In the genomic region with DNA sequence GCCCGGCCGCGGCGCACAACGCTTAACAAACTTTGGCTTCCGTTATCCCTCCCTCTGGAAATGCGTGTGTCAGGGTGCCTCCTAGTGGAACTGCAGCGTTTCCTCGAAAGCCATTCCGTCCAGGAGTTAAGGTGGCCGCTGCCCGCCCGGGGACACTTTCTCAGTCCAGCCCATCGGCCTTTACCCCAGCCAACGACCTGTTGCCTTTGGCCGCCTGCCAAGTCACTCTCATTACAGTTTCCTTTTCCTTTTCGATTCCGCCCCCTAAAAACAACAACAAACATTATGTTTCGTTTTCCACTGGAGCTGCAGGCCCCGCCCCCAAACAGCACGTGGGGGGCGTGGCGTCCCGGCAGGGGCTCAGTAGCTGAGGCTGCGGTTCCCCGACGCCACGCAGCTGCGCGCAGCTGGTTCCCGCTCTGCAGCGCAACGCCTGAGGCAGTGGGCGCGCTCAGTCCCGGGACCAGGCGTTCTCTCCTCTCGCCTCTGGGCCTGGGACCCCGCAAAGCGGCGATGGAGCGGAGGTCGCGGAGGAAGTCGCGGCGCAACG, we compare ENCODE assay signal across 1 cellular context.
TF ChIP-seq lines count a peak whose summit lies in the region.

A gene (plus strand): TSS at position 363 of the 550 bp plus-strand sequence. CDS start 151 bp downstream, at position 514.

TF ChIP-seq in HepG2, 621 proteins besides CTCF, POLR2A, EP300 and RAD21 (continued from another document and continues in another):
- TF ChIP-seq, protein P1, sequence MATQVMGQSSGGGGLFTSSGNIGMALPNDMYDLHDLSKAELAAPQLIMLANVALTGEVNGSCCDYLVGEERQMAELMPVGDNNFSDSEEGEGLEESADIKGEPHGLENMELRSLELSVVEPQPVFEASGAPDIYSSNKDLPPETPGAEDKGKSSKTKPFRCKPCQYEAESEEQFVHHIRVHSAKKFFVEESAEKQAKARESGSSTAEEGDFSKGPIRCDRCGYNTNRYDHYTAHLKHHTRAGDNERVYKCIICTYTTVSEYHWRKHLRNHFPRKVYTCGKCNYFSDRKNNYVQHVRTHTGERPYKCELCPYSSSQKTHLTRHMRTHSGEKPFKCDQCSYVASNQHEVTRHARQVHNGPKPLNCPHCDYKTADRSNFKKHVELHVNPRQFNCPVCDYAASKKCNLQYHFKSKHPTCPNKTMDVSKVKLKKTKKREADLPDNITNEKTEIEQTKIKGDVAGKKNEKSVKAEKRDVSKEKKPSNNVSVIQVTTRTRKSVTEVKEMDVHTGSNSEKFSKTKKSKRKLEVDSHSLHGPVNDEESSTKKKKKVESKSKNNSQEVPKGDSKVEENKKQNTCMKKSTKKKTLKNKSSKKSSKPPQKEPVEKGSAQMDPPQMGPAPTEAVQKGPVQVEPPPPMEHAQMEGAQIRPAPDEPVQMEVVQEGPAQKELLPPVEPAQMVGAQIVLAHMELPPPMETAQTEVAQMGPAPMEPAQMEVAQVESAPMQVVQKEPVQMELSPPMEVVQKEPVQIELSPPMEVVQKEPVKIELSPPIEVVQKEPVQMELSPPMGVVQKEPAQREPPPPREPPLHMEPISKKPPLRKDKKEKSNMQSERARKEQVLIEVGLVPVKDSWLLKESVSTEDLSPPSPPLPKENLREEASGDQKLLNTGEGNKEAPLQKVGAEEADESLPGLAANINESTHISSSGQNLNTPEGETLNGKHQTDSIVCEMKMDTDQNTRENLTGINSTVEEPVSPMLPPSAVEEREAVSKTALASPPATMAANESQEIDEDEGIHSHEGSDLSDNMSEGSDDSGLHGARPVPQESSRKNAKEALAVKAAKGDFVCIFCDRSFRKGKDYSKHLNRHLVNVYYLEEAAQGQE (IDR thresholded peaks at IDR 0.05; ENCODE audit: borderline replicate concordance in 1 of 2, low read depth in 1 of 2, low read length in 2 of 2): peak in 1 of 2 experiments; percentile 20; a peak in 1 of 4 replicates
- TF ChIP-seq KDM3A (CRISPR knock-in tag; IDR thresholded peaks at IDR 0.05; ENCODE audit: low read depth): 0 out of 2 replicates have a peak, but pooled peaks have one; percentile 12
- no peak for TF ChIP-seq SOX13 (IDR thresholded peaks at IDR 0.05)
- TF ChIP-seq SOX13 (CRISPR knock-in tag; conservative IDR thresholded peaks at IDR 0.05 in 1 of 2, IDR thresholded peaks at IDR 0.05 in 1 of 2): peak in 1 of 2 experiments; percentile 27; a peak in 1 of 4 replicates
- peak; percentile 49; the same call in 1 of the 2 replicates for TF ChIP-seq ZBTB7B (CRISPR knock-in tag; IDR thresholded peaks at IDR 0.05)
- peak; percentile 75; the same call in 1 of the 2 replicates for TF ChIP-seq PPARG (CRISPR knock-in tag; conservative IDR thresholded peaks at IDR 0.05)
- TF ChIP-seq ZNF749 (CRISPR knock-in tag; IDR thresholded peaks at IDR 0.05; ENCODE audit: borderline replicate concordance): no peak
- TF ChIP-seq ZNF432 (CRISPR knock-in tag; IDR thresholded peaks at IDR 0.05; ENCODE audit: borderline replicate concordance): no peak
- peak; percentile 83; the same call in 1 of the 2 replicates for TF ChIP-seq ZNF572 (CRISPR knock-in tag; IDR thresholded peaks at IDR 0.05)
- TF ChIP-seq, protein P2, sequence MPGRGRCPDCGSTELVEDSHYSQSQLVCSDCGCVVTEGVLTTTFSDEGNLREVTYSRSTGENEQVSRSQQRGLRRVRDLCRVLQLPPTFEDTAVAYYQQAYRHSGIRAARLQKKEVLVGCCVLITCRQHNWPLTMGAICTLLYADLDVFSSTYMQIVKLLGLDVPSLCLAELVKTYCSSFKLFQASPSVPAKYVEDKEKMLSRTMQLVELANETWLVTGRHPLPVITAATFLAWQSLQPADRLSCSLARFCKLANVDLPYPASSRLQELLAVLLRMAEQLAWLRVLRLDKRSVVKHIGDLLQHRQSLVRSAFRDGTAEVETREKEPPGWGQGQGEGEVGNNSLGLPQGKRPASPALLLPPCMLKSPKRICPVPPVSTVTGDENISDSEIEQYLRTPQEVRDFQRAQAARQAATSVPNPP (CRISPR knock-in tag; IDR thresholded peaks at IDR 0.05): peak; percentile 30; the same call in 1 of the 2 replicates
- peak; percentile 66; the same call in 1 of the 2 replicates for TF ChIP-seq ELF3 (CRISPR knock-in tag; IDR thresholded peaks at IDR 0.05)
- TF ChIP-seq BORCS8-MEF2B (CRISPR knock-in tag; IDR thresholded peaks at IDR 0.05): peak; percentile 38; the same call in 1 of the 2 replicates
- no peak for TF ChIP-seq MTA1 (CRISPR knock-in tag; IDR thresholded peaks at IDR 0.05; ENCODE audit: borderline replicate concordance)
- TF ChIP-seq SRY (CRISPR knock-in tag; IDR thresholded peaks at IDR 0.05): no peak
- peak; percentile 53; the same call in 1 of the 2 replicates for TF ChIP-seq MYC (CRISPR knock-in tag; IDR thresholded peaks at IDR 0.05; ENCODE audit: borderline replicate concordance)
- 0 out of 2 replicates have a peak, but pooled peaks have one; percentile 29 for TF ChIP-seq DPF2 (CRISPR knock-in tag; IDR thresholded peaks at IDR 0.05; ENCODE audit: borderline replicate concordance, low read depth)
- no peak for TF ChIP-seq KLF11 (CRISPR knock-in tag; IDR thresholded peaks at IDR 0.05)
- TF ChIP-seq ZNF234 (CRISPR knock-in tag; conservative IDR thresholded peaks at IDR 0.05): peak; percentile 91
- TF ChIP-seq, protein P3, sequence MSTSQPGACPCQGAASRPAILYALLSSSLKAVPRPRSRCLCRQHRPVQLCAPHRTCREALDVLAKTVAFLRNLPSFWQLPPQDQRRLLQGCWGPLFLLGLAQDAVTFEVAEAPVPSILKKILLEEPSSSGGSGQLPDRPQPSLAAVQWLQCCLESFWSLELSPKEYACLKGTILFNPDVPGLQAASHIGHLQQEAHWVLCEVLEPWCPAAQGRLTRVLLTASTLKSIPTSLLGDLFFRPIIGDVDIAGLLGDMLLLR (CRISPR knock-in tag; IDR thresholded peaks at IDR 0.05): 0 out of 2 replicates have a peak, but pooled peaks have one; percentile 39
- TF ChIP-seq NR3C1 (CRISPR knock-in tag; IDR thresholded peaks at IDR 0.05): no peak
- TF ChIP-seq ZNF121 (CRISPR knock-in tag; IDR thresholded peaks at IDR 0.05): no peak
- TF ChIP-seq, protein P4, sequence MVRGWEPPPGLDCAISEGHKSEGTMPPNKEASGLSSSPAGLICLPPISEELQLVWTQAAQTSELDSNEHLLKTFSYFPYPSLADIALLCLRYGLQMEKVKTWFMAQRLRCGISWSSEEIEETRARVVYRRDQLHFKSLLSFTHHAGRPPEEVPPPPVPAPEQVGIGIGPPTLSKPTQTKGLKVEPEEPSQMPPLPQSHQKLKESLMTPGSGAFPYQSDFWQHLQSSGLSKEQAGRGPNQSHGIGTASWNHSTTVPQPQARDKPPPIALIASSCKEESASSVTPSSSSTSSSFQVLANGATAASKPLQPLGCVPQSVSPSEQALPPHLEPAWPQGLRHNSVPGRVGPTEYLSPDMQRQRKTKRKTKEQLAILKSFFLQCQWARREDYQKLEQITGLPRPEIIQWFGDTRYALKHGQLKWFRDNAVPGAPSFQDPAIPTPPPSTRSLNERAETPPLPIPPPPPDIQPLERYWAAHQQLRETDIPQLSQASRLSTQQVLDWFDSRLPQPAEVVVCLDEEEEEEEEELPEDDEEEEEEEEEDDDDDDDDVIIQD (CRISPR knock-in tag; IDR thresholded peaks at IDR 0.05; ENCODE audit: low read depth): peak; percentile 43; the same call in 1 of the 2 replicates
- TF ChIP-seq ZNF776 (CRISPR knock-in tag; IDR thresholded peaks at IDR 0.05): no peak; the same call in 1 of the 2 replicates
- TF ChIP-seq FOSL2 (CRISPR knock-in tag; IDR thresholded peaks at IDR 0.05): peak; percentile 69
- no peak for TF ChIP-seq ZFAT (CRISPR knock-in tag; conservative IDR thresholded peaks at IDR 0.05)
- TF ChIP-seq ZFP90 (CRISPR knock-in tag; IDR thresholded peaks at IDR 0.05; ENCODE audit: borderline replicate concordance): peak; percentile 29; the same call in 1 of the 2 replicates
- TF ChIP-seq, protein P5, sequence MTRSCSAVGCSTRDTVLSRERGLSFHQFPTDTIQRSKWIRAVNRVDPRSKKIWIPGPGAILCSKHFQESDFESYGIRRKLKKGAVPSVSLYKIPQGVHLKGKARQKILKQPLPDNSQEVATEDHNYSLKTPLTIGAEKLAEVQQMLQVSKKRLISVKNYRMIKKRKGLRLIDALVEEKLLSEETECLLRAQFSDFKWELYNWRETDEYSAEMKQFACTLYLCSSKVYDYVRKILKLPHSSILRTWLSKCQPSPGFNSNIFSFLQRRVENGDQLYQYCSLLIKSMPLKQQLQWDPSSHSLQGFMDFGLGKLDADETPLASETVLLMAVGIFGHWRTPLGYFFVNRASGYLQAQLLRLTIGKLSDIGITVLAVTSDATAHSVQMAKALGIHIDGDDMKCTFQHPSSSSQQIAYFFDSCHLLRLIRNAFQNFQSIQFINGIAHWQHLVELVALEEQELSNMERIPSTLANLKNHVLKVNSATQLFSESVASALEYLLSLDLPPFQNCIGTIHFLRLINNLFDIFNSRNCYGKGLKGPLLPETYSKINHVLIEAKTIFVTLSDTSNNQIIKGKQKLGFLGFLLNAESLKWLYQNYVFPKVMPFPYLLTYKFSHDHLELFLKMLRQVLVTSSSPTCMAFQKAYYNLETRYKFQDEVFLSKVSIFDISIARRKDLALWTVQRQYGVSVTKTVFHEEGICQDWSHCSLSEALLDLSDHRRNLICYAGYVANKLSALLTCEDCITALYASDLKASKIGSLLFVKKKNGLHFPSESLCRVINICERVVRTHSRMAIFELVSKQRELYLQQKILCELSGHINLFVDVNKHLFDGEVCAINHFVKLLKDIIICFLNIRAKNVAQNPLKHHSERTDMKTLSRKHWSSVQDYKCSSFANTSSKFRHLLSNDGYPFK (CRISPR knock-in tag; IDR thresholded peaks at IDR 0.05; ENCODE audit: borderline replicate concordance): no peak
- TF ChIP-seq ZNF333 (CRISPR knock-in tag; IDR thresholded peaks at IDR 0.05; ENCODE audit: borderline replicate concordance): no peak
- TF ChIP-seq NR2C2 (CRISPR knock-in tag; IDR thresholded peaks at IDR 0.05; ENCODE audit: borderline replicate concordance): peak; percentile 60; the same call in 1 of the 2 replicates
- no peak for TF ChIP-seq GATA4 (IDR thresholded peaks at IDR 0.05; ENCODE audit: borderline replicate concordance, low read depth)
- TF ChIP-seq KDM5B (CRISPR knock-in tag; IDR thresholded peaks at IDR 0.05; ENCODE audit: borderline replicate concordance): peak; percentile 80
- TF ChIP-seq, protein P6, sequence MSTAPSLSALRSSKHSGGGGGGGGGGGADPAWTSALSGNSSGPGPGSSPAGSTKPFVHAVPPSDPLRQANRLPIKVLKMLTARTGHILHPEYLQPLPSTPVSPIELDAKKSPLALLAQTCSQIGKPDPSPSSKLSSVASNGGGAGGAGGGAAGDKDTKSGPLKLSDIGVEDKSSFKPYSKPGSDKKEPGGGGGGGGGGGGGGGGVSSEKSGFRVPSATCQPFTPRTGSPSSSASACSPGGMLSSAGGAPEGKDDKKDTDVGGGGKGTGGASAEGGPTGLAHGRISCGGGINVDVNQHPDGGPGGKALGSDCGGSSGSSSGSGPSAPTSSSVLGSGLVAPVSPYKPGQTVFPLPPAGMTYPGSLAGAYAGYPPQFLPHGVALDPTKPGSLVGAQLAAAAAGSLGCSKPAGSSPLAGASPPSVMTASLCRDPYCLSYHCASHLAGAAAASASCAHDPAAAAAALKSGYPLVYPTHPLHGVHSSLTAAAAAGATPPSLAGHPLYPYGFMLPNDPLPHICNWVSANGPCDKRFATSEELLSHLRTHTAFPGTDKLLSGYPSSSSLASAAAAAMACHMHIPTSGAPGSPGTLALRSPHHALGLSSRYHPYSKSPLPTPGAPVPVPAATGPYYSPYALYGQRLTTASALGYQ (CRISPR knock-in tag; IDR thresholded peaks at IDR 0.05): peak; percentile 84
- TF ChIP-seq, protein P7, sequence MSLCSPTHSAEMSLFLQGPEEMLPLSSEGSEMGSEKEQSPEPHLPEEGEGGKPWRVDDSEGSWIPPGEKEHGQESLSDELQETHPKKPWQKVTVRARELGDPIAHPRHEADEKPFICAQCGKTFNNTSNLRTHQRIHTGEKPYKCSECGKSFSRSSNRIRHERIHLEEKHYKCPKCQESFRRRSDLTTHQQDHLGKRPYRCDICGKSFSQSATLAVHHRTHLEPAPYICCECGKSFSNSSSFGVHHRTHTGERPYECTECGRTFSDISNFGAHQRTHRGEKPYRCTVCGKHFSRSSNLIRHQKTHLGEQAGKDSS (CRISPR knock-in tag; IDR thresholded peaks at IDR 0.05; ENCODE audit: borderline replicate concordance, low read depth): 0 out of 2 replicates have a peak, but pooled peaks have one; percentile 49
- no peak for TF ChIP-seq ZNF629 (CRISPR knock-in tag; conservative IDR thresholded peaks at IDR 0.05)
- no peak for TF ChIP-seq ZKSCAN8 (CRISPR knock-in tag; IDR thresholded peaks at IDR 0.05; ENCODE audit: borderline replicate concordance)
- no peak for TF ChIP-seq CBX2 (IDR thresholded peaks at IDR 0.05; ENCODE audit: low read depth, low read length)
- TF ChIP-seq CBX2 (CRISPR knock-in tag; IDR thresholded peaks at IDR 0.05; ENCODE audit: low read depth): peak; percentile 61; the same call in 1 of the 2 replicates
- TF ChIP-seq ZNF367 (CRISPR knock-in tag; IDR thresholded peaks at IDR 0.05; ENCODE audit: borderline replicate concordance): no peak
- TF ChIP-seq, protein P8, sequence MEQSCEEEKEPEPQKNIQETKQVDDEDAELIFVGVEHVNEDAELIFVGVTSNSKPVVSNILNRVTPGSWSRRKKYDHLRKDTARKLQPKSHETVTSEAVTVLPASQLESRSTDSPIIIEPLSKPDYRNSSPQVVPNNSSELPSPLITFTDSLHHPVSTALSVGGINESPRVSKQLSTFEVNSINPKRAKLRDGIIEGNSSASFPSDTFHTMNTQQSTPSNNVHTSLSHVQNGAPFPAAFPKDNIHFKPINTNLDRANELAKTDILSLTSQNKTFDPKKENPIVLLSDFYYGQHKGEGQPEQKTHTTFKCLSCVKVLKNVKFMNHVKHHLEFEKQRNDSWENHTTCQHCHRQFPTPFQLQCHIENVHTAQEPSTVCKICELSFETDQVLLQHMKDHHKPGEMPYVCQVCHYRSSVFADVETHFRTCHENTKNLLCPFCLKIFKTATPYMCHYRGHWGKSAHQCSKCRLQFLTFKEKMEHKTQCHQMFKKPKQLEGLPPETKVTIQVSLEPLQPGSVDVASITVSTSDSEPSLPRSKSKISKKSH (CRISPR knock-in tag; IDR thresholded peaks at IDR 0.05; ENCODE audit: borderline replicate concordance): no peak; the same call in 1 of the 2 replicates
- TF ChIP-seq, protein P9, sequence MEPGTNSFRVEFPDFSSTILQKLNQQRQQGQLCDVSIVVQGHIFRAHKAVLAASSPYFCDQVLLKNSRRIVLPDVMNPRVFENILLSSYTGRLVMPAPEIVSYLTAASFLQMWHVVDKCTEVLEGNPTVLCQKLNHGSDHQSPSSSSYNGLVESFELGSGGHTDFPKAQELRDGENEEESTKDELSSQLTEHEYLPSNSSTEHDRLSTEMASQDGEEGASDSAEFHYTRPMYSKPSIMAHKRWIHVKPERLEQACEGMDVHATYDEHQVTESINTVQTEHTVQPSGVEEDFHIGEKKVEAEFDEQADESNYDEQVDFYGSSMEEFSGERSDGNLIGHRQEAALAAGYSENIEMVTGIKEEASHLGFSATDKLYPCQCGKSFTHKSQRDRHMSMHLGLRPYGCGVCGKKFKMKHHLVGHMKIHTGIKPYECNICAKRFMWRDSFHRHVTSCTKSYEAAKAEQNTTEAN (CRISPR knock-in tag; conservative IDR thresholded peaks at IDR 0.05): 0 out of 2 replicates have a peak, but pooled peaks have one; percentile 36
- TF ChIP-seq CBX5 (CRISPR knock-in tag; IDR thresholded peaks at IDR 0.05; ENCODE audit: borderline replicate concordance): peak; percentile 48; the same call in 1 of the 2 replicates
- TF ChIP-seq ZNF205 (CRISPR knock-in tag; IDR thresholded peaks at IDR 0.05): peak; percentile 36; the same call in 1 of the 2 replicates
- TF ChIP-seq TP53 (CRISPR knock-in tag; conservative IDR thresholded peaks at IDR 0.05): no peak
- TF ChIP-seq, protein P10, sequence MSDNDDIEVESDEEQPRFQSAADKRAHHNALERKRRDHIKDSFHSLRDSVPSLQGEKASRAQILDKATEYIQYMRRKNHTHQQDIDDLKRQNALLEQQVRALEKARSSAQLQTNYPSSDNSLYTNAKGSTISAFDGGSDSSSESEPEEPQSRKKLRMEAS (IDR thresholded peaks at IDR 0.05): peak; percentile 91
- TF ChIP-seq RXRB (CRISPR knock-in tag; IDR thresholded peaks at IDR 0.05; ENCODE audit: borderline replicate concordance): peak; percentile 87
